ENCODE assay signal across 8 cellular contexts in the genomic region with DNA sequence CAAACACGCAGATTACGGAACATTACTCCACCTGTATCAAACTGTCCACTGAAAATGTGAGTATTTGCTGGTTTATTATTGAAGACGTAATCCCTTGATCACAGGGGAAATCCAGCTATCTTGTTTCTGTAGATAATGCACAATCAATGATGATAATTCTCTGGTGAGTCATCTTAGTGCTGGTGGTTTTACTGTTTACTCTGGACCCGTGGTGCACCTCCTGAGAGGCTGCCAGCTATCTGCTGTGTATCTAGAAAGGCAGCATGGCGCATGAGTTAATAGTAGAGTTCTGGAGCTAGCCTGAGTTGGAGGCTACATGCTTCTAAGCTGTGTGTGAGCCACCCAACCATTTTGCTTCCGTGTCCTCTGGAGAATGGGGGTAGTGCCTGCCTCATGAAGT. TPM values are rescaled to one million over a fixed set of nuclear protein-coding genes. Genes with fewer than 3 reads are reported as not detected.
DNase-seq lines count a peak whose midpoint lies in the region; ATAC-seq and TF ChIP-seq lines count a peak whose summit lies in the region.

No MANE protein-coding gene starts in this region.

- POLR2A ChIA-PET in activated CD8-positive, alpha-beta T cell treated with anti-CD3 and anti-CD28 coated beads for 36 hours (lab: Charles Lee), result interaction anchor here (0.6 to 1.9 kb wide), 5 partner anchors 16 to 58 kb away, joined by 3 to 7 read pairs (median 4); a partner anchor contains a TSS

- H3K27me3 Mint-ChIP-seq in activated CD8-positive, alpha-beta T cell treated with anti-CD3 and anti-CD28 coated beads for 36 hours, result no peaks in the 10 kb centered on the region

- H3K9me2 ChIP-seq in hepatocyte (replicated peaks; ENCODE audit: insufficient read depth), result no peaks in the 10 kb centered on the region

- H3K4me3 Mint-ChIP-seq in activated CD8-positive, alpha-beta T cell treated with anti-CD3 and anti-CD28 coated beads for 36 hours, result no peak overlapping the region

- H3K36me3 ChIP-seq in hepatocyte (replicated peaks; ENCODE audit: insufficient read depth, low read depth), result no peaks in the 10 kb centered on the region
- no peaks in the 10 kb centered on the region for H3K36me3 ChIP-seq in aorta (ENCODE audit: control insufficient read depth in 1 of 2, insufficient read depth in 2 of 2, low read length in 1 of 2)

- ATAC-seq in HG03064 (IDR thresholded peaks at IDR 0.05; ENCODE audit: low read depth, unreplicated experiment) (peak; percentile 41), GM21526 (IDR thresholded peaks at IDR 0.05; ENCODE audit: low FRiP score, unreplicated experiment) (no peak), aorta (ENCODE audit: low FRiP score) (no peak)
- ATAC-seq in activated CD8-positive, alpha-beta T cell treated with anti-CD3 and anti-CD28 coated beads for 36 hours, result peak; percentile 72

- H3K27ac Mint-ChIP-seq in activated CD8-positive, alpha-beta T cell treated with anti-CD3 and anti-CD28 coated beads for 36 hours, result peak overlapping the region; percentile 50

- no peaks in the 10 kb centered on the region for H3K9me3 Mint-ChIP-seq in activated CD8-positive, alpha-beta T cell treated with anti-CD3 and anti-CD28 coated beads for 36 hours

- H3K27me3 ChIP-seq in hepatocyte (no peaks in the 10 kb centered on the region), aorta (ENCODE audit: control insufficient read depth in 1 of 2, insufficient read depth in 2 of 2, low read length in 1 of 2) (no peaks in the 10 kb centered on the region)

- peaks cover 77% of the 10 kb centered on the region for H3K36me3 Mint-ChIP-seq in activated CD8-positive, alpha-beta T cell treated with anti-CD3 and anti-CD28 coated beads for 36 hours (ENCODE audit: low read depth)

- H3K27ac ChIP-seq in C4-2B (peak overlapping the region; percentile 49), hepatocyte (peak overlapping the region; percentile 71), aorta (ENCODE audit: low read depth in 1 of 2, low read length in 2 of 2) (no peak overlapping the region)

- peak overlapping the region; percentile 21 for H3K4me2 ChIP-seq in hepatocyte

- H3K9me3 ChIP-seq in hepatocyte (ENCODE audit: low read depth) (no peaks in the 10 kb centered on the region), aorta (ENCODE audit: control insufficient read depth, low read length) (no peaks in the 10 kb centered on the region)

- CTCF ChIA-PET in activated CD8-positive, alpha-beta T cell treated with anti-CD3 and anti-CD28 coated beads for 36 hours (lab: Charles Lee), result interaction anchor here (1.1 to 1.6 kb wide), 2 partner anchors 21 to 22 kb away, joined by 3 read pairs; no protein-coding TSS in a partner anchor

- TF ChIP-seq CTCF in C4-2B (conservative IDR thresholded peaks at IDR 0.05) (no peak), hepatocyte (IDR thresholded peaks at IDR 0.05; ENCODE audit: poor library complexity) (no peak)
- no peak for TF ChIP-seq CTCF in activated CD8-positive, alpha-beta T cell treated with anti-CD3 and anti-CD28 coated beads for 36 hours (IDR thresholded peaks at IDR 0.05)

- intact Hi-C loops in activated CD8-positive, alpha-beta T cell treated with anti-CD3 and anti-CD28 coated beads for 36 hours (cut with micrococcal nuclease), result loop anchor here (5.0 kb wide), 1 partner anchor 35 kb away; a partner anchor contains a TSS
- intact Hi-C loops in aorta (cut with DNase I), result no loop called here

- no peaks in the 10 kb centered on the region for H4K20me1 ChIP-seq in hepatocyte (ENCODE audit: insufficient read depth, poor library complexity, severe bottlenecking)

- H3K4me3 ChIP-seq in hepatocyte (no peak overlapping the region), aorta (ENCODE audit: low read length in 2 of 2) (no peak overlapping the region)

- H3K4me1 ChIP-seq in hepatocyte (ENCODE audit: insufficient read depth) (peaks cover 3% of the 10 kb centered on the region), aorta (ENCODE audit: control insufficient read depth in 1 of 2, insufficient read depth in 2 of 2, low read length in 2 of 2) (no peaks in the 10 kb centered on the region)

- H3K79me2 ChIP-seq in hepatocyte, result peaks cover 19% of the 10 kb centered on the region

- 47% methylated on average over 6 of the region's 6 CpGs for WGBS in hepatocyte (ENCODE audit: low lambda C conversion rate, missing lambda C conversion rate)
- 75 to 80% methylated on average over 6 of the region's 6 CpGs for WGBS in aorta, 2 donors

- no peak overlapping the region for H2AFZ ChIP-seq in hepatocyte

- peaks cover 48% of the 10 kb centered on the region for H3K4me1 Mint-ChIP-seq in activated CD8-positive, alpha-beta T cell treated with anti-CD3 and anti-CD28 coated beads for 36 hours (ENCODE audit: low read depth)

- DNase-seq in activated CD8-positive, alpha-beta T cell treated with anti-CD3 and anti-CD28 coated beads for 36 hours, result peak; percentile 58
- DNase-seq in hepatocyte (ENCODE audit: low spot score) (peak; percentile 71), germinal center (ENCODE audit: low spot score) (no peak), SKM-1 (lab: John Stamatoyannopoulos, UW; ENCODE audit: unreplicated experiment) (no peak), aorta (no peak)

RNA-seq across cellular contexts. Expression of a gene that starts 6.5 kb away (rescaled TPM):
- total RNA-seq in activated CD8-positive, alpha-beta T cell treated with anti-CD3 and anti-CD28 coated beads for 36 hours, result 10 to 100 TPM; 70.9 TPM
- total RNA-seq in hepatocyte, result 5.0 and 6.6 TPM in 2 replicates
- 3.5 and 7.0 TPM in 2 replicates for polyA plus RNA-seq in hepatocyte
- total RNA-seq in aorta, result 1 to 10 TPM; 1.0 to 1.4 TPM
- polyA plus RNA-seq in aorta, result under 1 TPM in 1 of 2 donors, not detected in 1; 0.10 TPM

RNA-seq across cellular contexts. Expression of a gene that starts 17.0 kb away (rescaled TPM):
- 10 to 100 TPM; 28.2 to 32.6 TPM for total RNA-seq in activated CD8-positive, alpha-beta T cell treated with anti-CD3 and anti-CD28 coated beads for 36 hours
- total RNA-seq in hepatocyte, result 2.0 TPM in 2 replicates
- polyA plus RNA-seq in hepatocyte, result 0.83 and 1.9 TPM in 2 replicates
- 1 to 10 TPM; 1.9 to 3.6 TPM for total RNA-seq in aorta
- polyA plus RNA-seq in aorta, result 1 to 10 TPM in 1 of 2 donors, not detected in 1; 1.2 TPM

RNA-seq across cellular contexts. Expression of a gene that starts 36.7 kb away (rescaled TPM):
- total RNA-seq in activated CD8-positive, alpha-beta T cell treated with anti-CD3 and anti-CD28 coated beads for 36 hours, result 100 to 1,000 TPM; 175 to 178 TPM
- 56.3 and 60.9 TPM in 2 replicates for total RNA-seq in hepatocyte
- polyA plus RNA-seq in hepatocyte, result 59.8 and 64.1 TPM in 2 replicates
- 10 to 100 TPM; 85.0 to 99.7 TPM for total RNA-seq in aorta
- 10 to 100 TPM; 18.9 to 80.1 TPM for polyA plus RNA-seq in aorta

Comparison
In these comparisons a context has a peak if more than half of its experiments do, and no peak if none do; other contexts are left out.
1. H3K27ac ChIP-seq: peak in C4-2B (single experiment) and hepatocyte (single experiment); none in aorta (0 of 2).
2. ATAC-seq: peak in HG03064 (single experiment) and activated CD8-positive, alpha-beta T cell treated with anti-CD3 and anti-CD28 coated beads for 36 hours (single experiment); none in GM21526 (single experiment) and aorta (single experiment).
3. DNase-seq: peak in activated CD8-positive, alpha-beta T cell treated with anti-CD3 and anti-CD28 coated beads for 36 hours (single experiment) and hepatocyte (single experiment); none in germinal center (single experiment), SKM-1 (single experiment) and aorta (0 of 2).